1 cellular context compared by ENCODE assay signal in the genomic region with DNA sequence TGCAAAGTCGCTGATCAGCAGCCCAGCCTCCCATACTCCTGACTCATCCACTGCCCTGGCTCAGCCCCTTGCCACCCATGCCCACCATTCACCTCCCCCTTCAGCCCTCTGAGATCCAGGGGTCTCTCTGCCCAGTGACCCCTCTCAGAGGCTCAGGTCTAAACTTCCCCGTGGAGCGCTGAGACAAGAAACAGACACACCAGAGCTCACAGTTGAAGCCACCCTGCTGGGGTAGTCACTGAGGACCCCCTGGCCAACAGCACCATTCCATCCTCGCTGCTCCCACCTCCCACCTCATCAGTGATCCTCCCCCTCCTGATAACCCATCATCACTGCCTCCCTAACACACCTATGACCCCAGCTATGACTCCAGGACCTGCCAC.
TF ChIP-seq lines count a peak whose summit lies in the region.

No MANE protein-coding gene starts in this region.

TF ChIP-seq in HEK293, 187 proteins besides CTCF, POLR2A, EP300 and RAD21 (continued from another document):
- TF ChIP-seq, protein P1, sequence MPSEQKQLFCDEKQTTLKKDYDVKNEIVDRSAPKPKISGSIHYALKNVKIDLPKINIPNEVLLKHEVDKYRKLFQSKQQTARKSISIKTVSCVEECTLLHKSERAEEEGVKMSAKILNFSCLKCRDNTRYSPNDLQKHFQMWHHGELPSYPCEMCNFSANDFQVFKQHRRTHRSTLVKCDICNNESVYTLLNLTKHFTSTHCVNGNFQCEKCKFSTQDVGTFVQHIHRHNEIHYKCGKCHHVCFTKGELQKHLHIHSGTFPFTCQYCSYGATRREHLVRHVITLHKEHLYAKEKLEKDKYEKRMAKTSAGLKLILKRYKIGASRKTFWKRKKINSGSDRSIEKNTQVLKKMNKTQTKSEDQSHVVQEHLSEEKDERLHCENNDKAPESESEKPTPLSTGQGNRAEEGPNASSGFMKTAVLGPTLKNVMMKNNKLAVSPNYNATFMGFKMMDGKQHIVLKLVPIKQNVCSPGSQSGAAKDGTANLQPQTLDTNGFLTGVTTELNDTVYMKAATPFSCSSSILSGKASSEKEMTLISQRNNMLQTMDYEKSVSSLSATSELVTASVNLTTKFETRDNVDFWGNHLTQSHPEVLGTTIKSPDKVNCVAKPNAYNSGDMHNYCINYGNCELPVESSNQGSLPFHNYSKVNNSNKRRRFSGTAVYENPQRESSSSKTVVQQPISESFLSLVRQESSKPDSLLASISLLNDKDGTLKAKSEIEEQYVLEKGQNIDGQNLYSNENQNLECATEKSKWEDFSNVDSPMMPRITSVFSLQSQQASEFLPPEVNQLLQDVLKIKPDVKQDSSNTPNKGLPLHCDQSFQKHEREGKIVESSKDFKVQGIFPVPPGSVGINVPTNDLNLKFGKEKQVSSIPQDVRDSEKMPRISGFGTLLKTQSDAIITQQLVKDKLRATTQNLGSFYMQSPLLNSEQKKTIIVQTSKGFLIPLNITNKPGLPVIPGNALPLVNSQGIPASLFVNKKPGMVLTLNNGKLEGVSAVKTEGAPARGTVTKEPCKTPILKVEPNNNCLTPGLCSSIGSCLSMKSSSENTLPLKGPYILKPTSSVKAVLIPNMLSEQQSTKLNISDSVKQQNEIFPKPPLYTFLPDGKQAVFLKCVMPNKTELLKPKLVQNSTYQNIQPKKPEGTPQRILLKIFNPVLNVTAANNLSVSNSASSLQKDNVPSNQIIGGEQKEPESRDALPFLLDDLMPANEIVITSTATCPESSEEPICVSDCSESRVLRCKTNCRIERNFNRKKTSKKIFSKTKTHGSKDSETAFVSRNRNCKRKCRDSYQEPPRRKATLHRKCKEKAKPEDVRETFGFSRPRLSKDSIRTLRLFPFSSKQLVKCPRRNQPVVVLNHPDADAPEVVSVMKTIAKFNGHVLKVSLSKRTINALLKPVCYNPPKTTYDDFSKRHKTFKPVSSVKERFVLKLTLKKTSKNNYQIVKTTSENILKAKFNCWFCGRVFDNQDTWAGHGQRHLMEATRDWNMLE (tag by site-specific recombination; conservative IDR thresholded peaks at IDR 0.05; ENCODE audit: low read depth), result no peak
